Comparison of ENCODE assay signal across 8 cellular contexts in the genomic region with DNA sequence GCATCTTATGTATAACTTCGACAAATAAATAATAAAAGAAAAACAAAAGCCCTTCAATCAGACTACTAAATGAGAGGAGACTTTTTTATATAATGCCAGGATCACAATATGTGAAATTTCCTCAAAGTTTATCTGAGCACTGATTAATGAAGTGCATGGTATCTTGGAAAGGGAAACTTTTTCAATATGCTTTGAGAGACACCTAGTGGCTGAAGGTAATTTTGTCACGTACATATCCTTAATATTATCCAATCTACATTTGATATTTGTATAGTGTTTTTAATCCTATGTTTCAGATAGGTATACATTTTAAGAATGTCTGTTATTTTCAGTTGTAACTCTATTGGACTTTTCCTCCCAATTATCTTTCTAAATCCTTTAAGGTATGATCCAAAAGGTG.
DNase-seq lines count a peak whose midpoint lies in the region; ATAC-seq and TF ChIP-seq lines count a peak whose summit lies in the region.

No MANE protein-coding gene starts in this region.

- no peaks in the 10 kb centered on the region for H3K9me2 ChIP-seq in DOHH2 (replicated peaks; ENCODE audit: control insufficient read depth, low read length)

- H3K4me3 ChIP-seq in DOHH2 (ENCODE audit: low read length) = no peak overlapping the region
- no peak overlapping the region for H3K4me3 ChIP-seq in lower lobe of right lung

- DNase-seq in Kasumi-1 (lab: John Stamatoyannopoulos, UW) (peak; percentile 15 to 33), astrocyte of the hippocampus (ENCODE audit: low read depth, low spot score) (peak; percentile 40), lower lobe of right lung (no peak), T-helper 9 cell (no peak), HuH-7 (ENCODE audit: low spot score) (no peak), NCI-H2227 treated with DMSO at 0.1 percent for 48 hours (lab: John Stamatoyannopoulos, UW) (no peak)

- intact Hi-C loops in lower lobe of right lung (cut with DNase I) = no loop called here

- H3K27ac ChIP-seq in DOHH2 (ENCODE audit: low read depth, low read length) (no peak overlapping the region), lower lobe of right lung (no peak overlapping the region)

- no peaks in the 10 kb centered on the region for H4K20me1 ChIP-seq in DOHH2 (ENCODE audit: control insufficient read depth, insufficient read depth, low read depth, low read length)

- no peaks in the 10 kb centered on the region for H3F3A ChIP-seq in DOHH2 (ENCODE audit: control insufficient read depth, insufficient read depth)

- no peaks in the 10 kb centered on the region for H3K27me3 ChIP-seq in DOHH2 (ENCODE audit: control insufficient read depth, low read length)
- no peaks in the 10 kb centered on the region for H3K27me3 ChIP-seq in lower lobe of right lung (ENCODE audit: low read depth)

- H3K36me3 ChIP-seq in DOHH2 (ENCODE audit: control insufficient read depth, low read length) = no peaks in the 10 kb centered on the region
- no peaks in the 10 kb centered on the region for H3K36me3 ChIP-seq in lower lobe of right lung

- H3K79me2 ChIP-seq in DOHH2 (ENCODE audit: control insufficient read depth, low read length) = no peaks in the 10 kb centered on the region

- H3K4me2 ChIP-seq in DOHH2 (ENCODE audit: low read length) = no peak overlapping the region

- ATAC-seq in lower lobe of right lung (peak in 1 of 2 donors; percentile 31), HG03469 (IDR thresholded peaks at IDR 0.05; ENCODE audit: unreplicated experiment) (no peak)

- TF ChIP-seq CTCF in DOHH2 (IDR thresholded peaks at IDR 0.05; ENCODE audit: low read depth, low read length, poor library complexity, severe bottlenecking) = peak; percentile 24
- peak; percentile 41 for TF ChIP-seq CTCF in lower lobe of right lung (IDR thresholded peaks at IDR 0.05)

- H3K9me3 ChIP-seq in DOHH2 (ENCODE audit: control insufficient read depth, insufficient read depth, low read length) = no peaks in the 10 kb centered on the region
- no peaks in the 10 kb centered on the region for H3K9me3 ChIP-seq in lower lobe of right lung

- H3K4me1 ChIP-seq in DOHH2 (ENCODE audit: control insufficient read depth, low read length) = no peaks in the 10 kb centered on the region
- no peaks in the 10 kb centered on the region for H3K4me1 ChIP-seq in lower lobe of right lung

Comparison
In these comparisons a context has a peak if more than half of its experiments do, and no peak if none do; other contexts are left out.
1. DNase-seq: peak in Kasumi-1 (2 of 2) and astrocyte of the hippocampus (single experiment); none in lower lobe of right lung (single experiment), T-helper 9 cell (single experiment), HuH-7 (single experiment) and NCI-H2227 treated with DMSO at 0.1 percent for 48 hours (single experiment).